Comparison of ENCODE assay signal across 20 cellular contexts in genomic region chr7:136958016-136958415, GRCh38.
DNase-seq lines count a peak whose midpoint lies in the region; ATAC-seq, FAIRE-seq and TF ChIP-seq lines count a peak whose summit lies in the region.
"Had no signal": no experiment of that assay in that cellular context is flagged by ENCODE, and none has a peak within 500 bp of the region (broad histone marks: within the 10 kb centered on the region; RNA-seq: fewer than 3 reads in every experiment).

No MANE protein-coding gene starts in this region.

- no peaks in the 10 kb centered on the region for H4K20me1 ChIP-seq in astrocyte (ENCODE audit: insufficient read depth, low read length)
- H4K20me1 ChIP-seq in smooth muscle cell (ENCODE audit: low read depth) = no peaks in the 10 kb centered on the region

- no peak for TF ChIP-seq CTCF in astrocyte (IDR thresholded peaks at IDR 0.05; ENCODE audit: insufficient read depth, low read depth, low read length)
- no peak for TF ChIP-seq CTCF in smooth muscle cell (IDR thresholded peaks at IDR 0.05; ENCODE audit: borderline replicate concordance, insufficient read depth, poor library complexity, severe bottlenecking)

- H3K4me1 ChIP-seq in ACC112 (ENCODE audit: control insufficient read depth, insufficient read depth, low read length, unreplicated experiment) = peaks cover 56% of the 10 kb centered on the region
- H3K4me1 ChIP-seq in astrocyte (ENCODE audit: insufficient read depth, low read length) = peaks cover 27% of the 10 kb centered on the region
- H3K4me1 ChIP-seq in smooth muscle cell (ENCODE audit: low read depth) = no peaks in the 10 kb centered on the region

- H3F3A ChIP-seq in smooth muscle cell (ENCODE audit: low read depth) = no peaks in the 10 kb centered on the region

- no peaks in the 10 kb centered on the region for H3K36me3 ChIP-seq in ACC112 (ENCODE audit: insufficient read depth, low read length)
- H3K36me3 ChIP-seq in astrocyte (ENCODE audit: insufficient read depth, low read length) = no peaks in the 10 kb centered on the region
- no peaks in the 10 kb centered on the region for H3K36me3 ChIP-seq in smooth muscle cell (ENCODE audit: low read depth)

- no peaks in the 10 kb centered on the region for H3K27me3 ChIP-seq in ACC112 (ENCODE audit: insufficient read depth, low read length)
- H3K27me3 ChIP-seq in astrocyte (ENCODE audit: insufficient read depth, low read length) = no peaks in the 10 kb centered on the region
- no peaks in the 10 kb centered on the region for H3K27me3 ChIP-seq in smooth muscle cell (ENCODE audit: low read depth)

- H3K27ac ChIP-seq in ACC112 (ENCODE audit: low read depth, low read length) = peak overlapping the region; percentile 93
- no peak overlapping the region for H3K27ac ChIP-seq in astrocyte (ENCODE audit: low read depth, low read length)
- H3K27ac ChIP-seq in smooth muscle cell (ENCODE audit: low read depth) = no peak overlapping the region
- H3K27ac ChIP-seq: KMS-11 had no signal

- H3K4me2 ChIP-seq in astrocyte (ENCODE audit: low read length) (no peak overlapping the region), smooth muscle cell (no peak overlapping the region)
- H3K4me2 ChIP-seq: KMS-11 had no signal

- H3K27me3 Mint-ChIP-seq in astrocyte (ENCODE audit: low read depth, unreplicated experiment) = no peaks in the 10 kb centered on the region

- peak overlapping the region; percentile 11; the same call in 1 of the 2 replicates for H3K4me3 ChIP-seq in ACC112 (ENCODE audit: low read depth, low read length)
- H3K4me3 ChIP-seq in astrocyte (ENCODE audit: insufficient read depth, low read depth, low read length) = no peak overlapping the region
- H3K4me3 ChIP-seq in smooth muscle cell = no peak overlapping the region

- no peaks in the 10 kb centered on the region for H3K79me2 ChIP-seq in ACC112 (ENCODE audit: control insufficient read depth, insufficient read depth, low read length, unreplicated experiment)
- H3K79me2 ChIP-seq in astrocyte (ENCODE audit: insufficient read depth, low read length) = no peaks in the 10 kb centered on the region
- H3K79me2 ChIP-seq in smooth muscle cell (ENCODE audit: low read depth) = no peaks in the 10 kb centered on the region

- no peak overlapping the region for H3K27ac Mint-ChIP-seq in astrocyte (ENCODE audit: unreplicated experiment)

- H3K4me1 Mint-ChIP-seq in astrocyte (ENCODE audit: low read depth, unreplicated experiment) = peaks cover 23% of the 10 kb centered on the region

- peaks cover 3% of the 10 kb centered on the region for H3K36me3 Mint-ChIP-seq in astrocyte (ENCODE audit: low read depth, unreplicated experiment)

- H2AFZ ChIP-seq in ACC112 (ENCODE audit: low read length, unreplicated experiment) = peak overlapping the region; percentile 30
- H2AFZ ChIP-seq in astrocyte (ENCODE audit: low read depth, low read length) = no peak overlapping the region
- no peak overlapping the region for H2AFZ ChIP-seq in smooth muscle cell (ENCODE audit: low read depth)

- peak; percentile 49 for DNase-seq in M059J (ENCODE audit: low read depth)
- peak; percentile 35 for DNase-seq in astrocyte (ENCODE audit: low read depth)
- peak; percentile 8 for DNase-seq in globus pallidus (ENCODE audit: low spot score)
- no peak for DNase-seq in smooth muscle cell (lab: John Stamatoyannopoulos, UW; ENCODE audit: unreplicated experiment)
- no peak for DNase-seq in activated CD8-positive, alpha-beta memory T cell treated with anti-CD3 and anti-CD28 coated beads, Interleukin-2, amount 50 U/mL, for 4 hours
- DNase-seq in activated CD4-positive, alpha-beta T cell treated with anti-CD3 and anti-CD28 coated beads for 1 hour = no peak
- DNase-seq: AML-193, DND-41, GF-D8, MM.1S, NCI-H1105, NCI-H187 treated with DMSO at 0.1 percent for 48 hours, NCI-H2171 treated with DMSO at 0.1 percent for 48 hours, NCI-H82, SHP77 treated with DMSO at 0.1 percent for 48 hours had no signal

- H3K9me3 Mint-ChIP-seq in astrocyte (ENCODE audit: unreplicated experiment) = no peaks in the 10 kb centered on the region

- no peak overlapping the region for H3K4me3 Mint-ChIP-seq in astrocyte (ENCODE audit: unreplicated experiment)

- 78% methylated on average over 2 of the region's 2 CpGs for WGBS in smooth muscle cell (ENCODE audit: low lambda C conversion rate)

- H3K9ac ChIP-seq in astrocyte (ENCODE audit: low read length) (no peak overlapping the region), smooth muscle cell (ENCODE audit: low read depth) (no peak overlapping the region)
- H3K9ac ChIP-seq: KMS-11 had no signal

- no peak for FAIRE-seq in astrocyte (lab: Jason Lieb, UNC)
- FAIRE-seq: H1, RCC 7860 had no signal

- no peak for ATAC-seq in GM21526 (IDR thresholded peaks at IDR 0.05; ENCODE audit: low FRiP score, unreplicated experiment)

- H3K9me3 ChIP-seq in astrocyte (ENCODE audit: insufficient read depth, low read depth, low read length) = no peaks in the 10 kb centered on the region
- no peaks in the 10 kb centered on the region for H3K9me3 ChIP-seq in smooth muscle cell (replicated peaks; ENCODE audit: low read depth)

Comparison
In these comparisons a context has a peak if more than half of its experiments do, and no peak if none do; other contexts are left out.
1. DNase-seq: peak in M059J (single experiment), astrocyte (single experiment) and globus pallidus (single experiment); none in smooth muscle cell (single experiment), activated CD8-positive, alpha-beta memory T cell treated with anti-CD3 and anti-CD28 coated beads, Interleukin-2, amount 50 U/mL, for 4 hours (single experiment) and activated CD4-positive, alpha-beta T cell treated with anti-CD3 and anti-CD28 coated beads for 1 hour (single experiment).